14 cellular contexts compared by ENCODE assay signal in genomic region chr11:128891912-128892398, GRCh38. TPM values are rescaled to one million over a fixed set of nuclear protein-coding genes. Genes with fewer than 3 reads are reported as not detected.
DNase-seq lines count a peak whose midpoint lies in the region; ATAC-seq and TF ChIP-seq lines count a peak whose summit lies in the region.
"Had no signal": no experiment of that assay in that cellular context is flagged by ENCODE, and none has a peak within 500 bp of the region (broad histone marks: within the 10 kb centered on the region; RNA-seq: fewer than 3 reads in every experiment).

No MANE protein-coding gene starts in this region.

- H3K9me3 ChIP-seq in cardiac muscle cell (ENCODE audit: low read depth) (no peaks in the 10 kb centered on the region), endodermal cell (ENCODE audit: control insufficient read depth, low read length) (no peaks in the 10 kb centered on the region)

- peak in 1 of 2 donors; percentile 68 for DNase-seq in cardiac muscle cell (ENCODE audit: low read depth in 1 of 2, low spot score in 1 of 2)
- no peak for DNase-seq in Right ventricle myocardium superior
- DNase-seq in endodermal cell: peak; percentile 58
- no peak for DNase-seq in naive B cell
- DNase-seq in type B pancreatic cell (ENCODE audit: extremely low spot score, unreplicated experiment): no peak
- no peak for DNase-seq in GM19238 (ENCODE audit: insufficient read length, low spot score)
- DNase-seq in dedifferentiated amniotic fluid mesenchymal stem cell (ENCODE audit: extremely low spot score): no peak
- DNase-seq: activated CD4-positive, alpha-beta T cell treated with anti-CD3 and anti-CD28 coated beads, Interleukin-2, amount 50 U/mL, for 4 hours; activated naive CD4-positive, alpha-beta T cell treated with anti-CD3 and anti-CD28 coated beads, Interleukin-2, amount 10 ng/mL, durations not matched to agents 7 days and 5 days; NCI-H1694 treated with DMSO at 0.1 percent for 48 hours; NK-92 treated with Interleukin-12 subunit alpha and Interleukin-12 subunit beta, amount 100 ng/mL, for 24 hours had no signal

- H3K36me3 ChIP-seq in cardiac muscle cell (no peaks in the 10 kb centered on the region), endodermal cell (ENCODE audit: control insufficient read depth, insufficient read depth, low read length) (no peaks in the 10 kb centered on the region)

- intact Hi-C loops in Right ventricle myocardium superior (cut with DNase I): no loop called here

- no peak overlapping the region for H3K9ac ChIP-seq in endodermal cell (ENCODE audit: extremely low read depth, low read length, poor library complexity, severe bottlenecking)

- H3K4me3 ChIP-seq in cardiac muscle cell (peak overlapping the region; percentile 76), endodermal cell (ENCODE audit: low read length) (peak overlapping the region; percentile 59)

- H3K4me3 Mint-ChIP-seq in endodermal cell: peak overlapping the region; percentile 61
- H3K4me3 Mint-ChIP-seq in naive B cell: peak overlapping the region; percentile 36 to 92 (median 74)
- peak overlapping the region; percentile 79 for H3K4me3 Mint-ChIP-seq in type B pancreatic cell
- H3K4me3 Mint-ChIP-seq: stimulated activated memory B cell treated with anti-CD40 and anti-IgM and Interleukin-4, amounts not matched to agents 10 μg/mL and 1 μg/mL and 100 μg/mL, for 72 hours had no signal

- no peaks in the 10 kb centered on the region for H3K27me3 ChIP-seq in cardiac muscle cell
- peaks cover 26% of the 10 kb centered on the region for H3K27me3 ChIP-seq in endodermal cell (ENCODE audit: control insufficient read depth, insufficient read depth, low read length, poor library complexity, severe bottlenecking)

- WGBS in endodermal cell (ENCODE audit: insufficient coverage in 1 of 2, insufficient read length in 1 of 2), 2 experiments: 48% methylated on average over 6 of the region's 6 CpGs; no CpG with 5 or more reads in 1 of the 2 experiments

- H3K27me3 Mint-ChIP-seq in endodermal cell (ENCODE audit: insufficient read depth) (peaks cover 37% of the 10 kb centered on the region), naive B cell (peaks cover 70 to 91% (median 86%) of the 10 kb centered on the region in 3 donors), type B pancreatic cell (peaks cover 48% of the 10 kb centered on the region)

- TF ChIP-seq CTCF in cardiac muscle cell (IDR thresholded peaks at IDR 0.05; ENCODE audit: low read depth, low read length) (no peak), endodermal cell (conservative IDR thresholded peaks at IDR 0.05) (no peak), type B pancreatic cell (conservative IDR thresholded peaks at IDR 0.05) (no peak)

- H3K4me1 Mint-ChIP-seq in endodermal cell (peaks cover 52% of the 10 kb centered on the region), naive B cell (peaks cover 19 to 31% (median 24%) of the 10 kb centered on the region in 3 donors), type B pancreatic cell (ENCODE audit: unreplicated experiment) (peaks cover 7% of the 10 kb centered on the region)

- H3K36me3 Mint-ChIP-seq in endodermal cell (ENCODE audit: low read depth): no peaks in the 10 kb centered on the region
- H3K36me3 Mint-ChIP-seq in naive B cell: no peaks in the 10 kb centered on the region
- H3K36me3 Mint-ChIP-seq in type B pancreatic cell: no peaks in the 10 kb centered on the region
- H3K36me3 Mint-ChIP-seq: activated naive CD4-positive, alpha-beta T cell treated with anti-CD3 and anti-CD28 coated beads, Interleukin-2, amount 10 ng/mL, durations not matched to agents 7 days and 5 days; stimulated activated memory B cell treated with anti-CD40 and anti-IgM and Interleukin-4, amounts not matched to agents 10 μg/mL and 1 μg/mL and 100 μg/mL, for 72 hours had no signal

- H3K27ac ChIP-seq in cardiac muscle cell (peak overlapping the region; percentile 87), endodermal cell (ENCODE audit: low read depth, low read length) (no peak overlapping the region)

- ATAC-seq in Right ventricle myocardium superior (ENCODE audit: poor library complexity): no peak
- no peak for ATAC-seq in naive B cell (ENCODE audit: low read depth in 2 of 2)
- no peak for ATAC-seq in HG02973 (IDR thresholded peaks at IDR 0.05; ENCODE audit: unreplicated experiment)

- H3K4me1 ChIP-seq in cardiac muscle cell (ENCODE audit: low read depth) (peaks cover 74% of the 10 kb centered on the region), endodermal cell (ENCODE audit: control insufficient read depth, insufficient read depth, low read length) (peaks cover 25% of the 10 kb centered on the region)

- no peak overlapping the region for H3K27ac Mint-ChIP-seq in endodermal cell
- H3K27ac Mint-ChIP-seq in naive B cell: no peak overlapping the region
- peak overlapping the region; percentile 41 for H3K27ac Mint-ChIP-seq in type B pancreatic cell
- H3K27ac Mint-ChIP-seq: activated naive CD4-positive, alpha-beta T cell treated with anti-CD3 and anti-CD28 coated beads, Interleukin-2, amount 10 ng/mL, durations not matched to agents 7 days and 5 days; stimulated activated memory B cell treated with anti-CD40 and anti-IgM and Interleukin-4, amounts not matched to agents 10 μg/mL and 1 μg/mL and 100 μg/mL, for 72 hours had no signal

- H3K9me3 Mint-ChIP-seq in endodermal cell (no peaks in the 10 kb centered on the region), naive B cell (peaks cover 0 to 2% (median 0%) of the 10 kb centered on the region in 7 donors), type B pancreatic cell (no peaks in the 10 kb centered on the region)
- H3K9me3 Mint-ChIP-seq: activated naive CD4-positive, alpha-beta T cell treated with anti-CD3 and anti-CD28 coated beads, Interleukin-2, amount 10 ng/mL, durations not matched to agents 7 days and 5 days; stimulated activated memory B cell treated with anti-CD40 and anti-IgM and Interleukin-4, amounts not matched to agents 10 μg/mL and 1 μg/mL and 100 μg/mL, for 72 hours had no signal

RNA-seq across cellular contexts. Expression of gene KCNJ5, which starts 0.8 kb away (rescaled TPM):
- total RNA-seq in cardiac muscle cell (67.5 and 71.8 TPM in 2 replicates), Right ventricle myocardium superior (4.4 TPM), endodermal cell (1 to 10 TPM in 1 of 2 donors, under 1 TPM in 1; 0.60 to 1.1 TPM), type B pancreatic cell (ENCODE audit: low replicate concordance) (0.90 and 1.6 TPM in 2 replicates)
- polyA plus RNA-seq in cardiac muscle cell (44.8 and 58.3 TPM in 2 replicates), naive B cell (ENCODE audit: low read depth in 6 of 6) (not detected)
- polyA plus RNA-seq in endodermal cell (2013, experiment 1 of 2): 0.64 TPM
- 1.2 TPM for polyA plus RNA-seq in endodermal cell (2013, experiment 2 of 2)
- total RNA-seq: A673 had no signal

RNA-seq across cellular contexts. Expression of gene KCNJ1, which starts 24.9 kb away (rescaled TPM):
- total RNA-seq in cardiac muscle cell: not detected in 2 replicates
- not detected in 2 replicates for polyA plus RNA-seq in cardiac muscle cell
- total RNA-seq in Right ventricle myocardium superior: not detected
- not detected for total RNA-seq in endodermal cell
- 0.36 TPM for polyA plus RNA-seq in endodermal cell (2013, experiment 1 of 2)
- polyA plus RNA-seq in endodermal cell (2013, experiment 2 of 2): not detected
- polyA plus RNA-seq in naive B cell (ENCODE audit: low read depth in 6 of 6): under 1 TPM in 3 of 6 donors, not detected in 3; 0.18 to 0.64 (median 0.20) TPM
- total RNA-seq in type B pancreatic cell (ENCODE audit: low replicate concordance): 0.27 TPM in 1 of 2 replicates, not detected in the other
- total RNA-seq: A673 had no signal

RNA-seq across cellular contexts. Expression of gene TP53AIP1, which starts 50.7 kb away (rescaled TPM):
- total RNA-seq in cardiac muscle cell (0.46 TPM in 1 of 2 replicates, not detected in the other), Right ventricle myocardium superior (not detected), endodermal cell (not detected), type B pancreatic cell (ENCODE audit: low replicate concordance) (0.24 and 0.69 TPM in 2 replicates)
- polyA plus RNA-seq in cardiac muscle cell (0.26 and 0.83 TPM in 2 replicates), naive B cell (ENCODE audit: low read depth in 6 of 6) (not detected)
- not detected for polyA plus RNA-seq in endodermal cell (2013, experiment 1 of 2)
- 0.12 TPM for polyA plus RNA-seq in endodermal cell (2013, experiment 2 of 2)

Comparison
In these comparisons a context has a peak if more than half of its experiments do, and no peak if none do; other contexts are left out.
1. RNA of gene KCNJ5, which starts 0.8 kb away (total RNA-seq): 67.5 to 71.8 TPM in cardiac muscle cell; 4.4 TPM in Right ventricle myocardium superior (single experiment), 0.90 to 1.6 TPM in type B pancreatic cell and 0.60 to 1.1 TPM in endodermal cell; every median in the first group is over 10 times any median in the second.
2. Peak in every context shown above with its lines, with median percentiles within 50 percentile points of each other: H3K4me3 Mint-ChIP-seq.